10 cellular contexts compared by ENCODE assay signal in genomic region chr17:76132574-76133338, GRCh38. TPM values are rescaled to one million over a fixed set of nuclear protein-coding genes. Genes with fewer than 3 reads are reported as not detected.
DNase-seq lines count a peak whose midpoint lies in the region; ATAC-seq and TF ChIP-seq lines count a peak whose summit lies in the region.
"Had no signal": no experiment of that assay in that cellular context is flagged by ENCODE, and none has a peak within 500 bp of the region (broad histone marks: within the 10 kb centered on the region; RNA-seq: fewer than 3 reads in every experiment).

No MANE protein-coding gene starts in this region.

- H3K4me3 ChIP-seq in endocrine pancreas (ENCODE audit: control insufficient read depth, insufficient read depth, low read length) (no peak overlapping the region), mucosa of descending colon (no peak overlapping the region)
- H3K4me3 ChIP-seq: BLaER1 had no signal

- H3K9me3 ChIP-seq in endocrine pancreas (ENCODE audit: control insufficient read depth, low read length), result no peaks in the 10 kb centered on the region
- H3K9me3 ChIP-seq in mucosa of descending colon, result no peaks in the 10 kb centered on the region
- H3K9me3 ChIP-seq: BLaER1 had no signal

- TF ChIP-seq CTCF in mucosa of descending colon (IDR thresholded peaks at IDR 0.05), result no peak

- no peaks in the 10 kb centered on the region for H3K4me1 ChIP-seq in endocrine pancreas (ENCODE audit: control insufficient read depth, insufficient read depth, low read length)
- H3K4me1 ChIP-seq in mucosa of descending colon (ENCODE audit: low read depth), result peaks cover 6% of the 10 kb centered on the region

- no peaks in the 10 kb centered on the region for H3K27me3 ChIP-seq in endocrine pancreas (ENCODE audit: control insufficient read depth, insufficient read depth, low read length)
- H3K27me3 ChIP-seq: BLaER1 had no signal

- H3K36me3 ChIP-seq in endocrine pancreas (ENCODE audit: control insufficient read depth, insufficient read depth, low read length), result no peaks in the 10 kb centered on the region
- no peaks in the 10 kb centered on the region for H3K36me3 ChIP-seq in mucosa of descending colon (ENCODE audit: low read depth)
- H3K36me3 ChIP-seq: BLaER1 had no signal

- H3K9ac ChIP-seq in endocrine pancreas (ENCODE audit: control insufficient read depth, insufficient read depth, low read length), result peak overlapping the region; percentile 49
- H3K9ac ChIP-seq: BLaER1 had no signal

- DNase-seq in DMS79 (lab: John Stamatoyannopoulos, UW), result peak; percentile 67
- DNase-seq in NCI-H2107 (lab: John Stamatoyannopoulos, UW), result peak; percentile 71
- DNase-seq in mucosa of descending colon, result peak; percentile 64 to 79 (median 76)
- no peak for DNase-seq in NCI-H446 treated with DMSO at 0.1 percent for 48 hours (lab: John Stamatoyannopoulos, UW)
- DNase-seq in cerebellar nuclear complex (lab: John Stamatoyannopoulos, UW), result no peak
- DNase-seq: activated CD8-positive, alpha-beta T cell treated with anti-CD3 and anti-CD28 coated beads, Interleukin-2, amount 10 ng/mL, durations not matched to agents 7 days and 5 days had no signal

- ATAC-seq in mucosa of descending colon (peak; percentile 91), GM19467 (IDR thresholded peaks at IDR 0.05; ENCODE audit: unreplicated experiment) (no peak), HG03521 (IDR thresholded peaks at IDR 0.05; ENCODE audit: unreplicated experiment) (no peak)
- ATAC-seq: activated CD8-positive, alpha-beta T cell treated with anti-CD3 and anti-CD28 coated beads, Interleukin-2, amount 10 ng/mL, durations not matched to agents 7 days and 5 days had no signal

- intact Hi-C loops in mucosa of descending colon (cut with DNase I, micrococcal nuclease), result no loop called here

RNA-seq across cellular contexts. Expression of gene FOXJ1, which starts 8.3 kb away (rescaled TPM):
- total RNA-seq in mucosa of descending colon, result 1 to 10 TPM in 1 of 3 donors, under 1 TPM in 2; 0.16 to 2.2 (median 0.52) TPM

RNA-seq across cellular contexts. Expression of gene EXOC7, which starts 29.2 kb away (rescaled TPM):
- 100 to 1,000 TPM in 2 of 3 donors, 10 to 100 TPM in 1; 91.0 to 145 (median 142) TPM for total RNA-seq in mucosa of descending colon

RNA-seq across cellular contexts. Expression of gene ZACN, which starts 53.8 kb away (rescaled TPM):
- 1 to 10 TPM in 1 of 3 donors, not detected in 2; 1.4 TPM for total RNA-seq in mucosa of descending colon

RNA-seq across cellular contexts. Expression of gene GALR2, which starts 58.2 kb away (rescaled TPM):
- 1 to 10 TPM in 1 of 3 donors, not detected in 2; 4.2 TPM for total RNA-seq in mucosa of descending colon

Comparison
In these comparisons a context has a peak if more than half of its experiments do, and no peak if none do; other contexts are left out.
1. DNase-seq: peak in DMS79 (single experiment), NCI-H2107 (single experiment) and mucosa of descending colon (3 of 3); none in NCI-H446 treated with DMSO at 0.1 percent for 48 hours (single experiment) and cerebellar nuclear complex (0 of 2).